ENCODE assay signal across 7 cellular contexts in genomic region chr1:10171995-10172669, GRCh38.
"Had no signal": no experiment of that assay in that cellular context is flagged by ENCODE, and none has a peak within 500 bp of the region (broad histone marks: within the 10 kb centered on the region; RNA-seq: fewer than 3 reads in every experiment).

No MANE protein-coding gene starts in this region.

- H3K9me3 ChIP-seq: ovary, vagina had no signal

- H3K27me3 ChIP-seq: heart left ventricle, ovary, tibial nerve, vagina had no signal

- ATAC-seq: heart left ventricle had no signal

- DNase-seq: heart left ventricle; ovary; stimulated activated CD4-positive, alpha-beta T cell treated with anti-CD3 and anti-CD28 coated beads, Interleukin-4, amount 100 ng/mL, for 4 hours; T1000 had no signal

- H3K27ac Mint-ChIP-seq: nephron had no signal

- H3K4me1 ChIP-seq: tibial nerve, vagina had no signal

- H3K36me3 ChIP-seq: ovary had no signal

- H3K4me3 ChIP-seq: heart left ventricle, ovary, tibial nerve, vagina had no signal

- H3K4me3 Mint-ChIP-seq: nephron had no signal

- H3K27ac ChIP-seq: heart left ventricle, ovary, tibial nerve, vagina had no signal
